ENCODE assay signal across 9 cellular contexts in genomic region chr6:111105578-111105977, GRCh38. TPM values are rescaled to one million over a fixed set of nuclear protein-coding genes. Genes with fewer than 3 reads are reported as not detected.
A peak's percentile ranks its signal among the peaks of the same experiment; 100 is the strongest.
DNase-seq lines count a peak whose midpoint lies in the region; ATAC-seq and TF ChIP-seq lines count a peak whose summit lies in the region.
"Had no signal": no experiment of that assay in that cellular context is flagged by ENCODE, and none has a peak within 500 bp of the region (broad histone marks: within the 10 kb centered on the region; RNA-seq: fewer than 3 reads in every experiment).

No MANE protein-coding gene starts in this region.

- intact Hi-C loops in heart left ventricle (cut with DNase I) (no loop called here), spleen (cut with DNase I; ENCODE audit: low total_unique reads) (no loop called here)

- peak overlapping the region in 5 of 12 donors; percentile 11 to 58 (median 15) for H3K27ac ChIP-seq in heart left ventricle
- H3K27ac ChIP-seq in spleen = no peak overlapping the region
- H3K27ac ChIP-seq: BLaER1 treated with 17β-estradiol and CSF1 and Interleukin-3, amounts not matched to agents 10 nM and 100 nM had no signal

- peaks cover 0 to 16% (median 2%) of the 10 kb centered on the region in 12 donors for H3K9me3 ChIP-seq in heart left ventricle
- H3K9me3 ChIP-seq in spleen = peaks cover 0 to 15% (median 10%) of the 10 kb centered on the region in 8 donors

- ATAC-seq in heart left ventricle (peak; percentile 90 to 98 (median 96)), GM21367 (IDR thresholded peaks at IDR 0.05; ENCODE audit: unreplicated experiment) (no peak)
- ATAC-seq in stimulated activated effector memory CD8-positive, alpha-beta T cell treated with anti-CD3 and anti-CD28 coated beads, Interleukin-12 subunit alpha, Interleukin-12 subunit beta, amount 100 ng/mL, for 72 hours = peak; percentile 55

- peaks cover 5% of the 10 kb centered on the region for H3K4me1 Mint-ChIP-seq in stimulated activated effector memory CD8-positive, alpha-beta T cell treated with anti-CD3 and anti-CD28 coated beads, Interleukin-12 subunit alpha, Interleukin-12 subunit beta, amount 100 ng/mL, for 72 hours

- H3K9me3 Mint-ChIP-seq in stimulated activated effector memory CD8-positive, alpha-beta T cell treated with anti-CD3 and anti-CD28 coated beads, Interleukin-12 subunit alpha, Interleukin-12 subunit beta, amount 100 ng/mL, for 72 hours = peaks cover 5% of the 10 kb centered on the region

- TF ChIP-seq POLR2A in heart left ventricle (IDR thresholded peaks at IDR 0.05) (no peak), spleen (IDR thresholded peaks at IDR 0.05) (no peak)

- H3K36me3 ChIP-seq in heart left ventricle = no peaks in the 10 kb centered on the region
- H3K36me3 ChIP-seq in spleen = no peaks in the 10 kb centered on the region

- H3K4me3 Mint-ChIP-seq in stimulated activated effector memory CD8-positive, alpha-beta T cell treated with anti-CD3 and anti-CD28 coated beads, Interleukin-12 subunit alpha, Interleukin-12 subunit beta, amount 100 ng/mL, for 72 hours = no peak overlapping the region

- H3K4me1 ChIP-seq in heart left ventricle (peaks cover 0 to 9% (median 0%) of the 10 kb centered on the region in 12 donors), spleen (no peaks in the 10 kb centered on the region)

- no peaks in the 10 kb centered on the region for H3K36me3 Mint-ChIP-seq in stimulated activated effector memory CD8-positive, alpha-beta T cell treated with anti-CD3 and anti-CD28 coated beads, Interleukin-12 subunit alpha, Interleukin-12 subunit beta, amount 100 ng/mL, for 72 hours

- DNase-seq in activated CD4-positive, alpha-beta T cell treated with anti-CD3 and anti-CD28 coated beads, Interleukin-2, amount 50 U/mL, for 48 hours = peak; percentile 46
- DNase-seq in activated CD4-positive, alpha-beta T cell treated with anti-CD3 and anti-CD28 coated beads, Interleukin-2, amount 50 U/mL, for 4 hours = no peak
- peak; percentile 74 to 80 for DNase-seq in SHP77 (lab: John Stamatoyannopoulos, UW)
- DNase-seq in heart left ventricle = peak; percentile 57 to 88 (median 80)
- DNase-seq in stimulated activated effector memory CD8-positive, alpha-beta T cell treated with anti-CD3 and anti-CD28 coated beads, Interleukin-12 subunit alpha, Interleukin-12 subunit beta, amount 100 ng/mL, for 72 hours (ENCODE audit: low spot score in 2 of 2) = no peak
- DNase-seq in spleen = no peak
- DNase-seq in mesenteric fat pad (ENCODE audit: low spot score) = no peak

- H3K27me3 ChIP-seq in heart left ventricle (no peaks in the 10 kb centered on the region), spleen (replicated peaks in 1 of 7) (no peaks in the 10 kb centered on the region)
- H3K27me3 ChIP-seq: BLaER1 treated with 17β-estradiol and CSF1 and Interleukin-3, amounts not matched to agents 10 nM and 100 nM had no signal

- H3K27ac Mint-ChIP-seq in stimulated activated effector memory CD8-positive, alpha-beta T cell treated with anti-CD3 and anti-CD28 coated beads, Interleukin-12 subunit alpha, Interleukin-12 subunit beta, amount 100 ng/mL, for 72 hours = no peak overlapping the region

- no peak for TF ChIP-seq CTCF in heart left ventricle (IDR thresholded peaks at IDR 0.05)
- no peak for TF ChIP-seq CTCF in spleen (IDR thresholded peaks at IDR 0.05 in 8 of 11, conservative IDR thresholded peaks at IDR 0.05 in 3 of 11)

- 6 to 23% (median 15%) methylated on average over 5 of the region's 5 CpGs for WGBS in heart left ventricle, 4 donors
- WGBS in spleen, 5 donors = 59 to 74% (median 68%) methylated on average over 4 to 5 of the region's 5 CpGs

- H3K4me3 ChIP-seq in heart left ventricle (no peak overlapping the region), spleen (no peak overlapping the region)
- H3K4me3 ChIP-seq: BLaER1 treated with 17β-estradiol and CSF1 and Interleukin-3, amounts not matched to agents 10 nM and 100 nM had no signal

RNA-seq across cellular contexts. Expression of gene SLC16A10, which starts 18.3 kb away (rescaled TPM):
- 10 to 100 TPM in 2 of 9 donors, 1 to 10 TPM in 7; 5.1 to 16.7 (median 7.4) TPM for total RNA-seq in heart left ventricle
- polyA plus RNA-seq in heart left ventricle = 1 to 10 TPM; 1.9 TPM
- 10 to 100 TPM in 2 of 7 donors, 1 to 10 TPM in 5; 4.9 to 19.9 (median 6.9) TPM for total RNA-seq in spleen
- polyA plus RNA-seq in spleen = 1 to 10 TPM in 1 of 3 donors, under 1 TPM in 2; 0.24 to 1.3 (median 0.46) TPM
- total RNA-seq in mesenteric fat pad = 30.3 TPM

Comparison
In these comparisons a context has a peak if more than half of its experiments do, and no peak if none do; other contexts are left out.
1. DNase-seq: peak in activated CD4-positive, alpha-beta T cell treated with anti-CD3 and anti-CD28 coated beads, Interleukin-2, amount 50 U/mL, for 48 hours (2 of 2), SHP77 (2 of 2) and heart left ventricle (5 of 5); none in activated CD4-positive, alpha-beta T cell treated with anti-CD3 and anti-CD28 coated beads, Interleukin-2, amount 50 U/mL, for 4 hours (0 of 2), stimulated activated effector memory CD8-positive, alpha-beta T cell treated with anti-CD3 and anti-CD28 coated beads, Interleukin-12 subunit alpha, Interleukin-12 subunit beta, amount 100 ng/mL, for 72 hours (0 of 2), spleen (single experiment) and mesenteric fat pad (single experiment).